ENCODE assay signal across 14 cellular contexts in genomic region chr18:14921547-14921946, GRCh38.
"Had no signal": no experiment of that assay in that cellular context is flagged by ENCODE, and none has a peak within 500 bp of the region (broad histone marks: within the 10 kb centered on the region; RNA-seq: fewer than 3 reads in every experiment).

No MANE protein-coding gene starts in this region.

- H3K4me3 ChIP-seq: esophagus muscularis mucosa, gastroesophageal sphincter, left ventricle myocardium inferior, lung, smooth muscle cell had no signal

- H3K9me3 ChIP-seq: esophagus muscularis mucosa, gastroesophageal sphincter, left ventricle myocardium inferior, neutrophil had no signal

- H3K36me3 ChIP-seq: esophagus muscularis mucosa, gastroesophageal sphincter, left ventricle myocardium inferior, neutrophil had no signal

- DNase-seq: effector memory CD4-positive, alpha-beta T cell; glutamatergic neuron; left ventricle myocardium inferior; mesendoderm; naive thymus-derived CD8-positive, alpha-beta T cell; stimulated activated CD4-positive, alpha-beta T cell treated with anti-CD3 and anti-CD28 coated beads, Interleukin-2, amount 100 ng/mL, for 48 hours; stimulated activated naive CD4-positive, alpha-beta T cell treated with Interleukin-2 at 50 U/mL for 16 hours had no signal

- H3K27me3 Mint-ChIP-seq: type B pancreatic cell had no signal

- H3K27ac Mint-ChIP-seq: type B pancreatic cell had no signal

- ATAC-seq: gastroesophageal sphincter; naive thymus-derived CD8-positive, alpha-beta T cell had no signal

- H3K27me3 ChIP-seq: esophagus muscularis mucosa, gastroesophageal sphincter, neutrophil had no signal

- H3K4me1 ChIP-seq: gastroesophageal sphincter had no signal

- H3K4me3 Mint-ChIP-seq: naive thymus-derived CD8-positive, alpha-beta T cell; type B pancreatic cell had no signal

- H3K27ac ChIP-seq: epithelial cell of prostate, esophagus muscularis mucosa, gastroesophageal sphincter, left ventricle myocardium inferior, neutrophil had no signal

- H3K36me3 Mint-ChIP-seq: naive thymus-derived CD8-positive, alpha-beta T cell; type B pancreatic cell had no signal
